In genomic region chr17:76140661-76141211, GRCh38 we compare ENCODE assay signal across 9 cellular contexts. TPM values are rescaled to one million over a fixed set of nuclear protein-coding genes. Genes with fewer than 3 reads are reported as not detected.
A peak's percentile ranks its signal among the peaks of the same experiment; 100 is the strongest.
DNase-seq lines count a peak whose midpoint lies in the region; ATAC-seq, FAIRE-seq and TF ChIP-seq lines count a peak whose summit lies in the region.
"Had no signal": no experiment of that assay in that cellular context is flagged by ENCODE, and none has a peak within 500 bp of the region (broad histone marks: within the 10 kb centered on the region; RNA-seq: fewer than 3 reads in every experiment).

No MANE protein-coding gene starts in this region.

- H3K36me3 Mint-ChIP-seq in activated T-cell treated with anti-CD3 and anti-CD28 coated beads, Interleukin-2, amount 50 U/mL, for 4 hours (ENCODE audit: insufficient read depth): no peaks in the 10 kb centered on the region
- H3K36me3 Mint-ChIP-seq in activated T-helper 17 cell treated with anti-CD3 and anti-CD28 coated beads, Interleukin-2, amount 50 U/mL, for 72 hours (ENCODE audit: low read depth): no peaks in the 10 kb centered on the region

- no peaks in the 10 kb centered on the region for H4K20me1 ChIP-seq in HepG2 (ENCODE audit: insufficient read depth, low read length)

- TF ChIP-seq EP300 in HepG2 (IDR thresholded peaks at IDR 0.05; ENCODE audit: low read depth in 2 of 2, low read length in 2 of 2): no peak
- no peak for TF ChIP-seq EP300 in HepG2 (CRISPR knock-in tag; IDR thresholded peaks at IDR 0.05; ENCODE audit: borderline replicate concordance)

- no peak overlapping the region for H3K9ac ChIP-seq in HepG2 (ENCODE audit: insufficient read depth, low read depth, low read length)

- no peak for FAIRE-seq in HepG2 (lab: Jason Lieb, UNC)

- peaks cover 3 to 26% of the 10 kb centered on the region in 2 experiments for H3K27me3 ChIP-seq in HepG2 (ENCODE audit: control insufficient read depth in 1 of 2, insufficient read depth in 2 of 2, low read length in 2 of 2)
- H3K27me3 ChIP-seq in thyroid gland: no peaks in the 10 kb centered on the region

- H3K9me3 Mint-ChIP-seq in activated T-cell treated with anti-CD3 and anti-CD28 coated beads, Interleukin-2, amount 50 U/mL, for 4 hours: no peaks in the 10 kb centered on the region
- no peaks in the 10 kb centered on the region for H3K9me3 Mint-ChIP-seq in activated T-helper 17 cell treated with anti-CD3 and anti-CD28 coated beads, Interleukin-2, amount 50 U/mL, for 72 hours

- ATAC-seq in activated T-cell treated with anti-CD3 and anti-CD28 coated beads, Interleukin-2, amount 50 U/mL, for 4 hours: peak; percentile 5
- no peak for ATAC-seq in activated T-helper 17 cell treated with anti-CD3 and anti-CD28 coated beads, Interleukin-2, amount 50 U/mL, for 72 hours (replicated peaks)
- ATAC-seq in HepG2: no peak
- no peak for ATAC-seq in GM19467 (IDR thresholded peaks at IDR 0.05; ENCODE audit: unreplicated experiment)
- ATAC-seq in HG02840 (IDR thresholded peaks at IDR 0.05; ENCODE audit: low FRiP score, unreplicated experiment): no peak
- no peak for ATAC-seq in HG03520 (IDR thresholded peaks at IDR 0.05; ENCODE audit: unreplicated experiment)

- H3K4me1 ChIP-seq in HepG2 (ENCODE audit: insufficient read depth, low read length) (peaks cover 77% of the 10 kb centered on the region), thyroid gland (peaks cover 33 to 46% of the 10 kb centered on the region in 2 donors)

- POLR2A ChIA-PET in HepG2 (lab: Yijun Ruan, JAX): interaction anchor here (1.0 to 1.9 kb wide), 4 partner anchors 8 to 69 kb away, joined by 3 to 11 read pairs (median 4); partner anchors contain the start of gene SRP68

- no peak overlapping the region for H3K27ac Mint-ChIP-seq in activated T-helper 17 cell treated with anti-CD3 and anti-CD28 coated beads, Interleukin-2, amount 50 U/mL, for 72 hours

- no peaks in the 10 kb centered on the region for H3K79me2 ChIP-seq in HepG2 (ENCODE audit: insufficient read depth, low read length)

- TF ChIP-seq CTCF in HepG2 (CRISPR knock-in tag; IDR thresholded peaks at IDR 0.05): no peak
- no peak for TF ChIP-seq CTCF in thyroid gland (IDR thresholded peaks at IDR 0.05)

- peak overlapping the region; percentile 75 for H3K4me3 Mint-ChIP-seq in activated T-cell treated with anti-CD3 and anti-CD28 coated beads, Interleukin-2, amount 50 U/mL, for 4 hours
- H3K4me3 Mint-ChIP-seq in activated T-helper 17 cell treated with anti-CD3 and anti-CD28 coated beads, Interleukin-2, amount 50 U/mL, for 72 hours: peak overlapping the region; percentile 70

- 60% methylated on average over 19 of the region's 24 CpGs for WGBS in HepG2 (ENCODE audit: low lambda C conversion rate)
- 11 to 18% methylated on average over 20 to 21 of the region's 24 CpGs for WGBS in thyroid gland, 2 donors

- H3K36me3 ChIP-seq in HepG2 (replicated peaks in 1 of 2; ENCODE audit: control insufficient read depth in 1 of 2, insufficient read depth in 2 of 2, low read length in 2 of 2) (no peaks in the 10 kb centered on the region), thyroid gland (no peaks in the 10 kb centered on the region)

- CTCF ChIA-PET in HepG2 (lab: Yijun Ruan, JAX; ENCODE audit: low intra/inter-chr PET ratio, low total read pairs): no interaction called here

- intact Hi-C loops in HepG2 (cut with micrococcal nuclease; ENCODE audit: unreplicated experiment) (no loop called here), thyroid gland (cut with DNase I) (no loop called here)

- H3K27ac ChIP-seq in HepG2 (ENCODE audit: extremely low read length, insufficient read depth, low read length) (no peak overlapping the region), thyroid gland (no peak overlapping the region)
- H3K27ac ChIP-seq: RWPE1 had no signal

- H3K4me1 Mint-ChIP-seq in activated T-cell treated with anti-CD3 and anti-CD28 coated beads, Interleukin-2, amount 50 U/mL, for 4 hours (ENCODE audit: low read depth): peaks cover 47% of the 10 kb centered on the region
- peaks cover 24% of the 10 kb centered on the region for H3K4me1 Mint-ChIP-seq in activated T-helper 17 cell treated with anti-CD3 and anti-CD28 coated beads, Interleukin-2, amount 50 U/mL, for 72 hours

- no peak for TF ChIP-seq POLR2A in HepG2 (IDR thresholded peaks at IDR 0.05; ENCODE audit: insufficient read depth in 1 of 2, low read depth in 2 of 2, low read length in 2 of 2)
- TF ChIP-seq POLR2A in thyroid gland (IDR thresholded peaks at IDR 0.05): no peak

- BruUV-seq in HepG2 (replicated peaks; lab: Mats Ljungman, UMichigan): no TSS peak

- H2AFZ ChIP-seq in HepG2 (ENCODE audit: low read length): no peak overlapping the region

- in situ Hi-C loops in HepG2 (cut with HindIII; ENCODE audit: extremely low pct_ligation_motif_present, low pct_unique_long_range_greater_than_20kb): no loop called here

- H3K4me3 ChIP-seq in HepG2 (replicated peaks in 1 of 3; ENCODE audit: insufficient read depth in 1 of 3, low read depth in 2 of 3, low read length in 3 of 3) (peak overlapping the region in 2 of 3 experiments; percentile 56 to 71; a peak in 2 of 6 replicates), thyroid gland (replicated peaks in 1 of 3) (peak overlapping the region in 2 of 3 donors; percentile 25 to 38)

- peaks cover 6% of the 10 kb centered on the region for H3K27me3 Mint-ChIP-seq in activated T-cell treated with anti-CD3 and anti-CD28 coated beads, Interleukin-2, amount 50 U/mL, for 4 hours (ENCODE audit: low read depth)
- peaks cover 6% of the 10 kb centered on the region for H3K27me3 Mint-ChIP-seq in activated T-helper 17 cell treated with anti-CD3 and anti-CD28 coated beads, Interleukin-2, amount 50 U/mL, for 72 hours

- no peak for TF ChIP-seq RAD21 in HepG2 (CRISPR knock-in tag; IDR thresholded peaks at IDR 0.05)

- peak overlapping the region; percentile 90 for H3K4me2 ChIP-seq in HepG2 (ENCODE audit: low read depth, low read length)

- DNase-seq in activated T-cell treated with anti-CD3 and anti-CD28 coated beads, Interleukin-2, amount 50 U/mL, for 4 hours: no peak
- no peak for DNase-seq in activated T-cell treated with anti-CD3 and anti-CD28 coated beads, Interleukin-2, amount 50 U/mL, for 48 hours
- DNase-seq in HepG2 (ENCODE audit: low spot score) (no peak), thyroid gland (no peak)

- H3K9me3 ChIP-seq in HepG2 (ENCODE audit: low read length): no peaks in the 10 kb centered on the region
- H3K9me3 ChIP-seq in thyroid gland: no peaks in the 10 kb centered on the region

RNA-seq across cellular contexts. Expression of gene FOXJ1, which starts 0.3 kb away (rescaled TPM):
- total RNA-seq in activated T-cell treated with anti-CD3 and anti-CD28 coated beads, Interleukin-2, amount 50 U/mL, for 4 hours: 1 to 10 TPM in 2 of 3 donors, under 1 TPM in 1; 0.71 to 2.8 (median 1.8) TPM
- under 1 TPM in 1 of 2 donors, not detected in 1; 0.15 TPM for total RNA-seq in activated T-helper 17 cell treated with anti-CD3 and anti-CD28 coated beads, Interleukin-2, amount 50 U/mL, for 72 hours
- total RNA-seq in HepG2 (2016; rRNA removed; fragmentation: Illumina TruSeq; extraction: Trizol): 1.4 and 1.6 TPM in 2 replicates
- 0.09 and 0.30 TPM in 2 replicates for total RNA-seq in HepG2 (2016; cell fraction: cytosol; rRNA removed; fragmentation: Illumina TruSeq; extraction: Trizol; ENCODE audit: low read depth)
- 1.4 and 1.9 TPM in 2 replicates for total RNA-seq in HepG2 (2016; cell fraction: insoluble cytoplasmic fraction; rRNA removed; fragmentation: Illumina TruSeq; extraction: Trizol)
- total RNA-seq in HepG2 (2016; cell fraction: membrane; rRNA removed; fragmentation: Illumina TruSeq; extraction: Trizol): 0.77 and 0.93 TPM in 2 replicates
- 0.94 and 1.3 TPM in 2 replicates for total RNA-seq in HepG2 (2016; cell fraction: nucleus; rRNA removed; fragmentation: Illumina TruSeq; extraction: Trizol)
- 0.98 and 1.2 TPM in 2 replicates for polyA plus RNA-seq in HepG2 (2011; rRNA removed)
- polyA plus RNA-seq in HepG2 (2011; cell fraction: cytosol; rRNA removed): 0.82 and 1.5 TPM in 2 replicates
- 2.8 and 3.7 TPM in 2 replicates for polyA plus RNA-seq in HepG2 (2011; cell fraction: nucleus; rRNA removed)
- polyA plus RNA-seq in HepG2 (2012): 0.66 and 0.96 TPM in 2 replicates
- 0.31 and 0.45 TPM in 2 replicates for polyA plus RNA-seq in HepG2 (2016; cell fraction: cytosol; fragmentation: Illumina TruSeq; extraction: Trizol; ENCODE audit: low read depth)
- 1.3 and 1.4 TPM in 2 replicates for polyA plus RNA-seq in HepG2 (2016; cell fraction: insoluble cytoplasmic fraction; fragmentation: Illumina TruSeq; extraction: Trizol; ENCODE audit: low read depth)
- 0.61 and 0.62 TPM in 2 replicates for polyA plus RNA-seq in HepG2 (2016; cell fraction: membrane; fragmentation: Illumina TruSeq; extraction: Trizol; ENCODE audit: low read depth)
- 2.0 and 2.1 TPM in 2 replicates for polyA plus RNA-seq in HepG2 (2016; cell fraction: nucleus; fragmentation: Illumina TruSeq; extraction: Trizol; ENCODE audit: insufficient read depth, low read depth)
- 0.05 and 1.5 TPM in 2 replicates for polyA minus RNA-seq in HepG2 (2011; rRNA and poly(A)+ RNA removed; ENCODE audit: low replicate concordance)
- 0.35 and 0.40 TPM in 2 replicates for polyA minus RNA-seq in HepG2 (2011; cell fraction: cytosol; rRNA and poly(A)+ RNA removed)
- polyA minus RNA-seq in HepG2 (2011; cell fraction: nucleus; rRNA and poly(A)+ RNA removed): 0.37 and 0.52 TPM in 2 replicates
- total RNA-seq in thyroid gland: 1 to 10 TPM; 1.1 to 6.5 (median 5.7) TPM

RNA-seq across cellular contexts. Expression of gene EXOC7, which starts 37.1 kb away (rescaled TPM):
- 100 to 1,000 TPM in 1 of 3 donors, 10 to 100 TPM in 2; 89.9 to 106 (median 91.0) TPM for total RNA-seq in activated T-cell treated with anti-CD3 and anti-CD28 coated beads, Interleukin-2, amount 50 U/mL, for 4 hours
- 100 to 1,000 TPM; 104 to 117 TPM for total RNA-seq in activated T-helper 17 cell treated with anti-CD3 and anti-CD28 coated beads, Interleukin-2, amount 50 U/mL, for 72 hours
- total RNA-seq in HepG2 (2016; rRNA removed; fragmentation: Illumina TruSeq; extraction: Trizol): 116 and 118 TPM in 2 replicates
- total RNA-seq in HepG2 (2016; cell fraction: cytosol; rRNA removed; fragmentation: Illumina TruSeq; extraction: Trizol; ENCODE audit: low read depth): 32.5 and 33.1 TPM in 2 replicates
- total RNA-seq in HepG2 (2016; cell fraction: insoluble cytoplasmic fraction; rRNA removed; fragmentation: Illumina TruSeq; extraction: Trizol): 112 and 113 TPM in 2 replicates
- total RNA-seq in HepG2 (2016; cell fraction: membrane; rRNA removed; fragmentation: Illumina TruSeq; extraction: Trizol): 41.7 and 48.8 TPM in 2 replicates
- 80.6 and 103 TPM in 2 replicates for total RNA-seq in HepG2 (2016; cell fraction: nucleus; rRNA removed; fragmentation: Illumina TruSeq; extraction: Trizol)
- polyA plus RNA-seq in HepG2 (2011; rRNA removed): 86.9 and 118 TPM in 2 replicates
- 65.5 and 68.0 TPM in 2 replicates for polyA plus RNA-seq in HepG2 (2011; cell fraction: cytosol; rRNA removed)
- 259 and 277 TPM in 2 replicates for polyA plus RNA-seq in HepG2 (2011; cell fraction: nucleus; rRNA removed)
- 100 and 124 TPM in 2 replicates for polyA plus RNA-seq in HepG2 (2012)
- polyA plus RNA-seq in HepG2 (2016; cell fraction: cytosol; fragmentation: Illumina TruSeq; extraction: Trizol; ENCODE audit: low read depth): 7.1 and 8.4 TPM in 2 replicates
- polyA plus RNA-seq in HepG2 (2016; cell fraction: insoluble cytoplasmic fraction; fragmentation: Illumina TruSeq; extraction: Trizol; ENCODE audit: low read depth): 78.0 and 79.6 TPM in 2 replicates
- 18.4 and 21.9 TPM in 2 replicates for polyA plus RNA-seq in HepG2 (2016; cell fraction: membrane; fragmentation: Illumina TruSeq; extraction: Trizol; ENCODE audit: low read depth)
- polyA plus RNA-seq in HepG2 (2016; cell fraction: nucleus; fragmentation: Illumina TruSeq; extraction: Trizol; ENCODE audit: insufficient read depth, low read depth): 147 and 170 TPM in 2 replicates
- polyA minus RNA-seq in HepG2 (2011; rRNA and poly(A)+ RNA removed; ENCODE audit: low replicate concordance): 144 and 202 TPM in 2 replicates
- polyA minus RNA-seq in HepG2 (2011; cell fraction: cytosol; rRNA and poly(A)+ RNA removed): 69.7 and 91.8 TPM in 2 replicates
- 113 and 132 TPM in 2 replicates for polyA minus RNA-seq in HepG2 (2011; cell fraction: nucleus; rRNA and poly(A)+ RNA removed)
- total RNA-seq in thyroid gland: 100 to 1,000 TPM in 3 of 4 donors, 10 to 100 TPM in 1; 97.8 to 131 (median 115) TPM

Comparison
In these comparisons a context has a peak if more than half of its experiments do, and no peak if none do; other contexts are left out.
1. ATAC-seq: peak in activated T-cell treated with anti-CD3 and anti-CD28 coated beads, Interleukin-2, amount 50 U/mL, for 4 hours (2 of 2); none in activated T-helper 17 cell treated with anti-CD3 and anti-CD28 coated beads, Interleukin-2, amount 50 U/mL, for 72 hours (single experiment), HepG2 (single experiment), GM19467 (single experiment), HG02840 (single experiment) and HG03520 (single experiment).